Comparison of ENCODE assay signal across 22 cellular contexts in genomic region chr10:108836362-108836761, GRCh38.
"Had no signal": no experiment of that assay in that cellular context is flagged by ENCODE, and none has a peak within 500 bp of the region (broad histone marks: within the 10 kb centered on the region; RNA-seq: fewer than 3 reads in every experiment).

No MANE protein-coding gene starts in this region.

- H3K4me3 ChIP-seq: left lung, right lobe of liver, skin epidermis, stomach, suprapubic skin, tibial nerve had no signal

- H3K4me1 ChIP-seq: left lung, right lobe of liver, stomach, suprapubic skin, tibial nerve had no signal

- H3K27me3 ChIP-seq: left lung, right lobe of liver, stomach, suprapubic skin, tibial nerve had no signal

- FAIRE-seq: kidney had no signal

- ATAC-seq: activated CD4-positive, CD25-positive, alpha-beta regulatory T cell treated with anti-CD3 and anti-CD28 coated beads, Interleukin-2, amount 50 U/mL, for 24 hours; activated CD8-positive, alpha-beta T cell treated with anti-CD3 and anti-CD28 coated beads, Interleukin-2, amount 10 ng/mL, durations not matched to agents 7 days and 5 days; left lung; naive thymus-derived CD4-positive, alpha-beta T cell; right lobe of liver; stimulated activated effector memory CD8-positive, alpha-beta T cell treated with anti-CD3 and anti-CD28 coated beads, Interleukin-12 subunit alpha, Interleukin-12 subunit beta, amount 100 ng/mL, for 72 hours had no signal

- H3K9me3 ChIP-seq: left lung, right lobe of liver, stomach, suprapubic skin, tibial nerve had no signal

- DNase-seq: activated CD4-positive, alpha-beta T cell treated with anti-CD3 and anti-CD28 coated beads, Interleukin-2, amount 10 ng/mL, durations not matched to agents 24 days and 14 days; activated CD8-positive, alpha-beta T cell treated with anti-CD3 and anti-CD28 coated beads, Interleukin-2, amount 10 ng/mL, durations not matched to agents 7 days and 5 days; activated gamma-delta T cell treated with Interleukin-2 at 50 U/mL for 16 hours; activated T-cell treated with anti-CD3 and anti-CD28 coated beads, Interleukin-2, amount 50 U/mL, for 1 hour; aorta; caudate nucleus; effector CD4-positive, alpha-beta T cell; erythroblast; foreskin fibroblast; kidney; left lung; naive thymus-derived CD4-positive, alpha-beta T cell; occipital lobe; right lobe of liver; stimulated activated CD4-positive, alpha-beta T cell treated with anti-CD3 and anti-CD28 coated beads, Interleukin-2, amount 100 ng/mL, for 24 hours; stomach had no signal

- H3K36me3 ChIP-seq: left lung, right lobe of liver, stomach, suprapubic skin, tibial nerve had no signal

- H3K27ac ChIP-seq: left lung, right lobe of liver, skin epidermis, stomach, suprapubic skin, tibial nerve, VCaP had no signal
